Comparison of ENCODE assay signal across 20 cellular contexts in the genomic region with DNA sequence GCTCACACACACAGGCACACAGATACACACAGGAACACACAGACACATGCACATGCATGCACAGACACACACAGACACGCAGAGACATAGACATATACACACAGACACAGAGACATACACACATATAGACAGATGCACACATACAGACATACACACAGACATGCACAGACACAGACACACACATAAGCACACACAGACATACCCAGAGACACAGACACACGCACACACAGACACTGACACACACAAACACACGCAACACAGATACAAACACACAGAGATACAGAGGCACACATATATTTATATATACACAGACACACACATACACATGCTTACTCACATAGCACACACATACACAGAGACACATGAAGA.
DNase-seq lines count a peak whose midpoint lies in the region; ATAC-seq, FAIRE-seq and TF ChIP-seq lines count a peak whose summit lies in the region.
"Had no signal": no experiment of that assay in that cellular context is flagged by ENCODE, and none has a peak within 500 bp of the region (broad histone marks: within the 10 kb centered on the region; RNA-seq: fewer than 3 reads in every experiment).

No MANE protein-coding gene starts in this region.

- no peaks in the 10 kb centered on the region for H4K20me1 ChIP-seq in HepG2 (ENCODE audit: insufficient read depth, low read length)

- ATAC-seq in HepG2, result no peak
- ATAC-seq in right lobe of liver, result no peak
- ATAC-seq in GM19395 (IDR thresholded peaks at IDR 0.05; ENCODE audit: unreplicated experiment), result no peak
- ATAC-seq in body of pancreas, result no peak
- no peak for ATAC-seq in natural killer cell

- intact Hi-C loops in HepG2 (cut with micrococcal nuclease; ENCODE audit: unreplicated experiment) (no loop called here), right lobe of liver (cut with DNase I) (no loop called here), adrenal gland (cut with DNase I) (no loop called here), body of pancreas (cut with DNase I) (no loop called here), natural killer cell (cut with micrococcal nuclease) (no loop called here)

- no peak overlapping the region for H3K4me2 ChIP-seq in HepG2 (ENCODE audit: low read depth, low read length)

- H3K9ac ChIP-seq in HepG2 (ENCODE audit: insufficient read depth, low read depth, low read length), result no peak overlapping the region
- peak overlapping the region; percentile 15 to 92 (median 85) for H3K9ac ChIP-seq in skeletal muscle tissue (ENCODE audit: low read depth in 1 of 3, low read length in 3 of 3)

- no peak overlapping the region for H3K4me3 Mint-ChIP-seq in nephron
- no peak overlapping the region for H3K4me3 Mint-ChIP-seq in natural killer cell
- H3K4me3 Mint-ChIP-seq: CD4-positive, alpha-beta memory T cell had no signal

- 41% methylated on average over 3 of the region's 3 CpGs for WGBS in HepG2 (ENCODE audit: low lambda C conversion rate)
- WGBS in right lobe of liver (ENCODE audit: insufficient coverage, low coverage, low lambda C conversion rate, missing lambda C conversion rate), result 100% methylated on average over 1 of the region's 3 CpGs
- WGBS in adrenal gland, 4 donors, result 79 to 90% (median 83%) methylated on average over 2 to 3 of the region's 3 CpGs
- 91 to 99% methylated on average over 3 of the region's 3 CpGs for WGBS in body of pancreas, 2 donors

- H3K27me3 ChIP-seq in HepG2 (ENCODE audit: control insufficient read depth in 1 of 2, insufficient read depth in 2 of 2, low read length in 2 of 2) (peaks cover 4 to 38% of the 10 kb centered on the region in 2 experiments; a peak in 3 of 5 replicates), right lobe of liver (no peaks in the 10 kb centered on the region), adrenal gland (no peaks in the 10 kb centered on the region), skeletal muscle tissue (ENCODE audit: control insufficient read depth in 3 of 3, insufficient read depth in 3 of 3, low read length in 3 of 3) (no peaks in the 10 kb centered on the region), body of pancreas (no peaks in the 10 kb centered on the region)

- POLR2A ChIA-PET in HepG2 (lab: Yijun Ruan, JAX), result no interaction called here

- H3K36me3 Mint-ChIP-seq in nephron (ENCODE audit: low read depth) (no peaks in the 10 kb centered on the region), natural killer cell (no peaks in the 10 kb centered on the region)
- H3K36me3 Mint-ChIP-seq: CD4-positive, alpha-beta memory T cell had no signal

- peak overlapping the region in 2 of 3 experiments; percentile 1 to 8 for H3K27ac Mint-ChIP-seq in nephron
- H3K27ac Mint-ChIP-seq in natural killer cell, result no peak overlapping the region
- H3K27ac Mint-ChIP-seq: CD4-positive, alpha-beta memory T cell had no signal

- CTCF ChIA-PET in HepG2 (lab: Yijun Ruan, JAX; ENCODE audit: low intra/inter-chr PET ratio, low total read pairs), result no interaction called here

- H3K79me2 ChIP-seq in HepG2 (ENCODE audit: insufficient read depth, low read length), result no peaks in the 10 kb centered on the region

- BruUV-seq in HepG2 (replicated peaks; lab: Mats Ljungman, UMichigan), result no TSS peak

- no peak for DNase-seq in HepG2 (ENCODE audit: low spot score)
- no peak for DNase-seq in right lobe of liver
- no peak for DNase-seq in adrenal gland
- no peak for DNase-seq in body of pancreas
- DNase-seq in natural killer cell, result no peak
- DNase-seq: CD4-positive, alpha-beta memory T cell; DND-41; NCI-H1105 treated with DMSO at 0.1 percent for 48 hours; NCI-H1694; NCI-H2081; NCI-H2171 treated with DMSO at 0.1 percent for 48 hours; NCI-H526; OCI-M1 had no signal

- in situ Hi-C loops in HepG2 (cut with HindIII; ENCODE audit: extremely low pct_ligation_motif_present, low pct_unique_long_range_greater_than_20kb), result no loop called here

- H3K4me3 ChIP-seq in HepG2 (replicated peaks in 1 of 3; ENCODE audit: insufficient read depth in 1 of 3, low read depth in 2 of 3, low read length in 3 of 3) (no peak overlapping the region), right lobe of liver (no peak overlapping the region), adrenal gland (no peak overlapping the region), skeletal muscle tissue (ENCODE audit: low read length in 3 of 3) (peak overlapping the region; percentile 59 to 74 (median 63)), body of pancreas (no peak overlapping the region)

- no peak overlapping the region for H3K27ac ChIP-seq in HepG2 (ENCODE audit: extremely low read length, insufficient read depth, low read length)
- H3K27ac ChIP-seq in right lobe of liver, result no peak overlapping the region
- H3K27ac ChIP-seq in adrenal gland, result peak overlapping the region in 4 of 5 donors; percentile 30 to 99 (median 62)
- H3K27ac ChIP-seq in skeletal muscle tissue (ENCODE audit: low read depth, low read length), result peak overlapping the region; percentile 95
- H3K27ac ChIP-seq in body of pancreas, result no peak overlapping the region
- H3K27ac ChIP-seq: HL-60 had no signal

- H3K9me3 ChIP-seq in HepG2 (ENCODE audit: low read length) (no peaks in the 10 kb centered on the region), right lobe of liver (no peaks in the 10 kb centered on the region), adrenal gland (replicated peaks in 1 of 3) (no peaks in the 10 kb centered on the region), skeletal muscle tissue (ENCODE audit: control insufficient read depth in 3 of 3, low read length in 3 of 3) (no peaks in the 10 kb centered on the region), body of pancreas (no peaks in the 10 kb centered on the region)

- H3K9me3 Mint-ChIP-seq in nephron (no peaks in the 10 kb centered on the region), natural killer cell (no peaks in the 10 kb centered on the region)

- no peak for TF ChIP-seq CTCF in HepG2 (CRISPR knock-in tag; IDR thresholded peaks at IDR 0.05)
- no peak for TF ChIP-seq CTCF in right lobe of liver (IDR thresholded peaks at IDR 0.05)
- no peak for TF ChIP-seq CTCF in adrenal gland (IDR thresholded peaks at IDR 0.05)
- TF ChIP-seq CTCF in nephron (IDR thresholded peaks at IDR 0.05; ENCODE audit: unreplicated experiment in 3 of 3), result no peak
- TF ChIP-seq CTCF in body of pancreas (IDR thresholded peaks at IDR 0.05), result no peak
- no peak for TF ChIP-seq CTCF in natural killer cell (IDR thresholded peaks at IDR 0.05)

- no peaks in the 10 kb centered on the region for H3K36me3 ChIP-seq in HepG2 (replicated peaks in 1 of 2; ENCODE audit: control insufficient read depth in 1 of 2, insufficient read depth in 2 of 2, low read length in 2 of 2)
- no peaks in the 10 kb centered on the region for H3K36me3 ChIP-seq in right lobe of liver
- no peaks in the 10 kb centered on the region for H3K36me3 ChIP-seq in adrenal gland (replicated peaks in 1 of 2)
- H3K36me3 ChIP-seq in skeletal muscle tissue (ENCODE audit: control insufficient read depth in 3 of 3, insufficient read depth in 3 of 3, low read length in 3 of 3), result no peaks in the 10 kb centered on the region
- H3K36me3 ChIP-seq in body of pancreas (replicated peaks in 1 of 2; ENCODE audit: insufficient read depth in 1 of 2, low read depth in 2 of 2), result no peaks in the 10 kb centered on the region

- TF ChIP-seq POLR2A in HepG2 (IDR thresholded peaks at IDR 0.05; ENCODE audit: insufficient read depth in 1 of 2, low read depth in 2 of 2, low read length in 2 of 2) (no peak), right lobe of liver (IDR thresholded peaks at IDR 0.05) (no peak), adrenal gland (IDR thresholded peaks at IDR 0.05) (no peak), body of pancreas (IDR thresholded peaks at IDR 0.05) (no peak)

- TF ChIP-seq RAD21 in HepG2 (CRISPR knock-in tag; IDR thresholded peaks at IDR 0.05), result no peak

- H3K4me1 Mint-ChIP-seq in nephron (peaks cover 60% of the 10 kb centered on the region), natural killer cell (no peaks in the 10 kb centered on the region)

- H2AFZ ChIP-seq in HepG2 (ENCODE audit: low read length), result no peak overlapping the region

- H3K4me1 ChIP-seq in HepG2 (ENCODE audit: insufficient read depth, low read length) (peaks cover 34% of the 10 kb centered on the region), right lobe of liver (peaks cover 0 to 14% (median 9%) of the 10 kb centered on the region in 4 donors), adrenal gland (replicated peaks in 1 of 2) (peaks cover 54 to 57% of the 10 kb centered on the region in 2 donors), skeletal muscle tissue (ENCODE audit: control insufficient read depth in 3 of 3, insufficient read depth in 3 of 3, low read length in 3 of 3) (peaks cover 45 to 63% (median 56%) of the 10 kb centered on the region in 3 donors), body of pancreas (peaks cover 20% of the 10 kb centered on the region)

- TF ChIP-seq EP300 in HepG2 (IDR thresholded peaks at IDR 0.05; ENCODE audit: low read depth in 2 of 2, low read length in 2 of 2) (no peak), HepG2 (CRISPR knock-in tag; IDR thresholded peaks at IDR 0.05; ENCODE audit: borderline replicate concordance) (no peak)

- peaks cover 44% of the 10 kb centered on the region for H3K27me3 Mint-ChIP-seq in nephron (ENCODE audit: low read depth)
- peaks cover 0 to 10% of the 10 kb centered on the region in 2 donors for H3K27me3 Mint-ChIP-seq in natural killer cell (ENCODE audit: low read depth in 2 of 2)

- no peak for FAIRE-seq in HepG2 (lab: Jason Lieb, UNC)
- FAIRE-seq: GM18507, GM19239, H54 had no signal

TF ChIP-seq in HepG2, 621 proteins besides CTCF, POLR2A, EP300 and RAD21 (continues in another document):
- 0 out of 2 replicates have a peak, but pooled peaks have one; percentile 28 for TF ChIP-seq FOXP1 (IDR thresholded peaks at IDR 0.05)
- no peak for TF ChIP-seq FOXP1 (CRISPR knock-in tag; IDR thresholded peaks at IDR 0.05)
- 0 out of 2 replicates have a peak, but pooled peaks have one; percentile 77 for TF ChIP-seq IKZF1 (IDR thresholded peaks at IDR 0.05)
- TF ChIP-seq, protein P1, sequence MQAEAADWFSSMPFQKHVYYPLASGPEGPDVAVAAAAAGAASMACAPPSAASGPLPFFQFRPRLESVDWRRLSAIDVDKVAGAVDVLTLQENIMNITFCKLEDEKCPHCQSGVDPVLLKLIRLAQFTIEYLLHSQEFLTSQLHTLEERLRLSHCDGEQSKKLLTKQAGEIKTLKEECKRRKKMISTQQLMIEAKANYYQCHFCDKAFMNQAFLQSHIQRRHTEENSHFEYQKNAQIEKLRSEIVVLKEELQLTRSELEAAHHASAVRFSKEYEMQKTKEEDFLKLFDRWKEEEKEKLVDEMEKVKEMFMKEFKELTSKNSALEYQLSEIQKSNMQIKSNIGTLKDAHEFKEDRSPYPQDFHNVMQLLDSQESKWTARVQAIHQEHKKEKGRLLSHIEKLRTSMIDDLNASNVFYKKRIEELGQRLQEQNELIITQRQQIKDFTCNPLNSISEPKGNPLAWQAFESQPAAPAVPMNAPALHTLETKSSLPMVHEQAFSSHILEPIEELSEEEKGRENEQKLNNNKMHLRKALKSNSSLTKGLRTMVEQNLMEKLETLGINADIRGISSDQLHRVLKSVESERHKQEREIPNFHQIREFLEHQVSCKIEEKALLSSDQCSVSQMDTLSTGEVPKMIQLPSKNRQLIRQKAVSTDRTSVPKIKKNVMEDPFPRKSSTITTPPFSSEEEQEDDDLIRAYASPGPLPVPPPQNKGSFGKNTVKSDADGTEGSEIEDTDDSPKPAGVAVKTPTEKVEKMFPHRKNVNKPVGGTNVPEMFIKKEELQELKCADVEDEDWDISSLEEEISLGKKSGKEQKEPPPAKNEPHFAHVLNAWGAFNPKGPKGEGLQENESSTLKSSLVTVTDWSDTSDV (CRISPR knock-in tag; IDR thresholded peaks at IDR 0.05), result no peak

Comparison
In these comparisons a context has a peak if more than half of its experiments do, and no peak if none do; other contexts are left out.
1. H3K27ac ChIP-seq: peak in adrenal gland (4 of 5) and skeletal muscle tissue (single experiment); none in HepG2 (single experiment), right lobe of liver (0 of 3) and body of pancreas (0 of 4).
2. H3K4me3 ChIP-seq: peak in skeletal muscle tissue (3 of 3); none in HepG2 (0 of 3), right lobe of liver (0 of 3), adrenal gland (0 of 4) and body of pancreas (0 of 2).
3. H3K27ac Mint-ChIP-seq: peak in nephron (2 of 3); none in natural killer cell (0 of 2).